ENCODE assay signal across 23 cellular contexts in the genomic region with DNA sequence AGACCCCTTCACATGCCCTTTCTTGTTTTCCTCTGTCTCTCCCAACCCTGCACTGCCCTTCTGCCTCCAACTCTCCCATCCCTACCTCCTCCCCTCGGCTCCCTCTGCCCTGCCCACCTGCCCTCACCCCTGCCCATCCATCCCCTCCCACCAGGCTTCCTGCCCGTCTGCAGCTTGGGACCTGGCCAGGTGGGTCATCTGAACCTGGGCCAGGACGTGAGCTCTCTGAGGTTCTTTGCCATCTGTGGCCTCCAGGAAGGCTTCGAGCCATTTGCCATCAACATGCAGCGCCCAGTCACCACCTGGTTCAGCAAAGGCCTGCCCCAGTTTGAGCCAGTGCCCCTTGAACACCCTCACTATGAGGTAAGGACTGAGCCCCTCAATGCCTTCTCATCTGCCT. TPM values are rescaled to one million over a fixed set of nuclear protein-coding genes. Genes with fewer than 3 reads are reported as not detected.
A peak's percentile ranks its signal among the peaks of the same experiment; 100 is the strongest.
DNase-seq lines count a peak whose midpoint lies in the region; FAIRE-seq and TF ChIP-seq lines count a peak whose summit lies in the region.
"Had no signal": no experiment of that assay in that cellular context is flagged by ENCODE, and none has a peak within 500 bp of the region (broad histone marks: within the 10 kb centered on the region; RNA-seq: fewer than 3 reads in every experiment).

No MANE protein-coding gene starts in this region.

- H3K79me2 ChIP-seq in smooth muscle cell (ENCODE audit: low read depth), result no peaks in the 10 kb centered on the region

- WGBS in smooth muscle cell (ENCODE audit: low lambda C conversion rate), result 81% methylated on average over 5 of the region's 5 CpGs
- whole genome bisulfite sequencing in ovary, 3 donors, result 55 to 81% (median 61%) methylated on average over 5 of the region's 5 CpGs

- TF ChIP-seq EP300 in ovary (IDR thresholded peaks at IDR 0.05), result no peak

- CTCF ChIA-PET in HEK293T (lab: Yijun Ruan, JAX), result interaction anchor here (1.3 kb wide), 1 partner anchor 9 kb away, joined by 4 read pairs; no protein-coding TSS in a partner anchor

- no peak overlapping the region for H3K27ac ChIP-seq in smooth muscle cell (ENCODE audit: low read depth)
- no peak overlapping the region for H3K27ac ChIP-seq in ovary
- H3K27ac ChIP-seq: 22Rv1; A549; BLaER1 treated with 17β-estradiol and CSF1 and Interleukin-3, amounts not matched to agents 10 nM and 100 nM; C4-2B had no signal

- in situ Hi-C loops in G401 (cut with HindIII; ENCODE audit: low sequenced_read_pairs), result no loop called here

- intact Hi-C loops in ovary (cut with DNase I), result no loop called here

- no peaks in the 10 kb centered on the region for H3K36me3 ChIP-seq in bronchial epithelial cell (ENCODE audit: control insufficient read depth, insufficient read depth, low read length)
- no peaks in the 10 kb centered on the region for H3K36me3 ChIP-seq in smooth muscle cell (ENCODE audit: low read depth)
- no peaks in the 10 kb centered on the region for H3K36me3 ChIP-seq in ovary

- no peaks in the 10 kb centered on the region for H4K20me1 ChIP-seq in smooth muscle cell (ENCODE audit: low read depth)
- H4K20me1 ChIP-seq: BLaER1 treated with 17β-estradiol and CSF1 and Interleukin-3, amounts not matched to agents 10 nM and 100 nM had no signal

- POLR2A ChIA-PET in HEK293T (lab: Yijun Ruan, JAX), result no interaction called here

- no peak overlapping the region for H3K4me3 ChIP-seq in bronchial epithelial cell (ENCODE audit: low read depth, low read length)
- H3K4me3 ChIP-seq in smooth muscle cell, result no peak overlapping the region
- no peak overlapping the region for H3K4me3 ChIP-seq in ovary
- H3K4me3 ChIP-seq: A549; BLaER1 treated with 17β-estradiol and CSF1 and Interleukin-3, amounts not matched to agents 10 nM and 100 nM; GM12878 had no signal

- H3K9me3 ChIP-seq in smooth muscle cell (replicated peaks; ENCODE audit: low read depth) (no peaks in the 10 kb centered on the region), ovary (no peaks in the 10 kb centered on the region)
- H3K9me3 ChIP-seq: A549, Caco-2 had no signal

- peak; percentile 55 for FAIRE-seq in bronchial epithelial cell (lab: Jason Lieb, UNC)
- FAIRE-seq: D721Med, GM12878, GM12892, GM18507 had no signal

- no peak overlapping the region for H3K4me2 ChIP-seq in smooth muscle cell
- H3K4me2 ChIP-seq: A549; BLaER1 treated with 17β-estradiol and CSF1 and Interleukin-3, amounts not matched to agents 10 nM and 100 nM had no signal

- TF ChIP-seq POLR2A in ovary (IDR thresholded peaks at IDR 0.05), result no peak

- H3F3A ChIP-seq in smooth muscle cell (ENCODE audit: low read depth), result no peaks in the 10 kb centered on the region

- H3K27me3 ChIP-seq in bronchial epithelial cell (ENCODE audit: control insufficient read depth, insufficient read depth, low read length) (no peaks in the 10 kb centered on the region), smooth muscle cell (ENCODE audit: low read depth) (no peaks in the 10 kb centered on the region), ovary (no peaks in the 10 kb centered on the region)
- H3K27me3 ChIP-seq: BLaER1 treated with 17β-estradiol and CSF1 and Interleukin-3, amounts not matched to agents 10 nM and 100 nM had no signal

- H3K4me1 ChIP-seq in smooth muscle cell (ENCODE audit: low read depth), result no peaks in the 10 kb centered on the region
- H3K4me1 ChIP-seq in ovary (ENCODE audit: insufficient read depth), result no peaks in the 10 kb centered on the region
- H3K4me1 ChIP-seq: A549; BLaER1 treated with 17β-estradiol and CSF1 and Interleukin-3, amounts not matched to agents 10 nM and 100 nM; Caco-2 had no signal

- H3K9ac ChIP-seq in smooth muscle cell (ENCODE audit: low read depth), result no peak overlapping the region
- H3K9ac ChIP-seq: BLaER1 treated with 17β-estradiol and CSF1 and Interleukin-3, amounts not matched to agents 10 nM and 100 nM had no signal

- H2AFZ ChIP-seq in smooth muscle cell (ENCODE audit: low read depth), result no peak overlapping the region

- DNase-seq in G401 (ENCODE audit: low spot score), result peak; percentile 37
- DNase-seq in bronchial epithelial cell (ENCODE audit: low read depth), result no peak
- DNase-seq in cerebellum (ENCODE audit: low spot score), result peak; percentile 61
- no peak for DNase-seq in smooth muscle cell (lab: John Stamatoyannopoulos, UW; ENCODE audit: unreplicated experiment)
- DNase-seq in HEK293T (ENCODE audit: extremely low spot score), result no peak
- no peak for DNase-seq in ovary
- DNase-seq: AML-193; Caco-2; Calu3; CD4-positive, alpha-beta T cell; CD8-positive, alpha-beta T cell; DMS79 treated with DMSO at 0.1 percent for 48 hours; GDM1 had no signal

- TF ChIP-seq CTCF in bronchial epithelial cell (IDR thresholded peaks at IDR 0.05; ENCODE audit: insufficient read depth, low read length, severe bottlenecking), result no peak
- TF ChIP-seq CTCF in smooth muscle cell (IDR thresholded peaks at IDR 0.05; ENCODE audit: borderline replicate concordance, insufficient read depth, poor library complexity, severe bottlenecking), result no peak
- TF ChIP-seq CTCF in ovary (IDR thresholded peaks at IDR 0.05), result no peak

TF ChIP-seq in HEK293T, 16 proteins besides CTCF, POLR2A, EP300 and RAD21:
- no peak for TF ChIP-seq LEF1 (IDR thresholded peaks at IDR 0.05; ENCODE audit: borderline replicate concordance)
- no peak for TF ChIP-seq CTBP1 (IDR thresholded peaks at IDR 0.05; ENCODE audit: borderline replicate concordance)
- no peak for TF ChIP-seq SP1 (IDR thresholded peaks at IDR 0.05)
- no peak for TF ChIP-seq FOXK2 (IDR thresholded peaks at IDR 0.05)

RNA-seq across cellular contexts. Expression of gene RYR1, which starts 35.7 kb away (rescaled TPM):
- total RNA-seq in G401 (2014; rRNA removed; shearing (Covaris generic)), result 0.27 and 0.31 TPM in 2 replicates
- 4.5 and 7.4 TPM in 2 replicates for total RNA-seq in bronchial epithelial cell
- total RNA-seq in cerebellum, result 7.7 TPM
- total RNA-seq in smooth muscle cell, result 0.13 and 0.31 TPM in 2 replicates
- polyA plus RNA-seq in smooth muscle cell, result 0.08 and 0.95 TPM in 2 replicates
- 1 to 10 TPM in 3 of 7 donors, under 1 TPM in 4; 0.57 to 2.6 (median 0.88) TPM for total RNA-seq in ovary
- 1 to 10 TPM; 1.5 to 1.6 TPM for polyA plus RNA-seq in ovary
- total RNA-seq: A172 had no signal

RNA-seq across cellular contexts. Expression of gene RASGRP4, which starts 43.1 kb away (rescaled TPM):
- not detected in 2 replicates for total RNA-seq in G401 (2014; rRNA removed; shearing (Covaris generic))
- total RNA-seq in bronchial epithelial cell, result not detected in 2 replicates
- total RNA-seq in cerebellum, result 0.36 TPM
- not detected in 2 replicates for total RNA-seq in smooth muscle cell
- polyA plus RNA-seq in smooth muscle cell, result not detected in 2 replicates
- 1 to 10 TPM in 3 of 7 donors, under 1 TPM in 4; 0.45 to 1.8 (median 0.84) TPM for total RNA-seq in ovary
- polyA plus RNA-seq in ovary, result 1 to 10 TPM in 1 of 2 donors, under 1 TPM in 1; 0.58 to 2.5 TPM
- total RNA-seq: A172; Caco-2; Calu3; CD8-positive, alpha-beta T cell had no signal
- polyA plus RNA-seq: BJ had no signal

Comparison
In these comparisons a context has a peak if more than half of its experiments do, and no peak if none do; other contexts are left out.
1. DNase-seq: peak in G401 (single experiment) and cerebellum (single experiment); none in bronchial epithelial cell (single experiment), smooth muscle cell (single experiment), HEK293T (single experiment) and ovary (0 of 5).